1 cellular context compared by ENCODE assay signal in the genomic region with DNA sequence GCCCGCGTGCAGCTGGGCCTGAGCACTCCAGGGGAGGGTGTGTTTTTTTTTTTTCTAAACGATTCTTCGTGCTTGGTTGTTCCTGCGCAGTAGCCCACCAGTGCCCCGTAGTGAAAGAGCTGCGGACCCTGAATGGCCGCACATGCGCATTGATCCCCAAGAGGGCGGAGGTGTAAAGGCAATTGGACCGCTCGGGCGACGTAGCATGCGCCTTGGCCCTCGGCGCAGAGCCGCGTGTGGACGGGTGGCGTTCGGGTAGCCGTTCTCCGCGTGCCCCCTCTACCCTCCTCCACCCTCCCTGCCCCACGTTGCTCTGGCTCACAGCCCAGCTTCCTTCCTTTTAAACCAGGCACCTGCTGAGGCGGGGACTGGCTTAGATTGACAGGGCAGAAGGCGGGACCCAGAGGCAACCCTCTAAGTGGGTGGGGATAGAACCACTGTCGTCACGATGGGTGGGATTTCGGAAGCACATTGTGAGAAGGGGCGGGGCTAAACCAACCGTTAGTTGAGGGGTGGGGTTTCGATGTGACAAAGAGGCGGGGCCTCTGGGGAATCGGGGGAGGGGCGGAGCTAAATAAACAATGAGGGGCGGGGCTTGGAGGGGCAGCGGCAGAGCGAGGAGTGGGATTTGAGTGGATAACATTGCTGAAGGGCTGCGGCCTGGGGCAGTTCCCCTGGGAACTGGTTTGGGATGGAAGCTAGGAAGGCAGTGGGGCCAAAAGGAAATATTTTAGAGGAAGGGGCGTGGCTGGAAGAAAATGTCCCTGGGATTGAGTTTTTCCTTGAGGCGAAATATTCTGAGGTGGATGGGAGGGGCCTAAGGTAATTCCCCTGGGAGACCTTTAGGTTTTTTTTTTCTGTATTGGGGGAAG.
A peak's percentile ranks its signal among the peaks of the same experiment; 100 is the strongest.
TF ChIP-seq lines count a peak whose summit lies in the region.

No MANE protein-coding gene starts in this region.

TF ChIP-seq in K562, 482 proteins besides CTCF, POLR2A, EP300 and RAD21 (continued from another document and continues in another):
- TF ChIP-seq, protein P1, sequence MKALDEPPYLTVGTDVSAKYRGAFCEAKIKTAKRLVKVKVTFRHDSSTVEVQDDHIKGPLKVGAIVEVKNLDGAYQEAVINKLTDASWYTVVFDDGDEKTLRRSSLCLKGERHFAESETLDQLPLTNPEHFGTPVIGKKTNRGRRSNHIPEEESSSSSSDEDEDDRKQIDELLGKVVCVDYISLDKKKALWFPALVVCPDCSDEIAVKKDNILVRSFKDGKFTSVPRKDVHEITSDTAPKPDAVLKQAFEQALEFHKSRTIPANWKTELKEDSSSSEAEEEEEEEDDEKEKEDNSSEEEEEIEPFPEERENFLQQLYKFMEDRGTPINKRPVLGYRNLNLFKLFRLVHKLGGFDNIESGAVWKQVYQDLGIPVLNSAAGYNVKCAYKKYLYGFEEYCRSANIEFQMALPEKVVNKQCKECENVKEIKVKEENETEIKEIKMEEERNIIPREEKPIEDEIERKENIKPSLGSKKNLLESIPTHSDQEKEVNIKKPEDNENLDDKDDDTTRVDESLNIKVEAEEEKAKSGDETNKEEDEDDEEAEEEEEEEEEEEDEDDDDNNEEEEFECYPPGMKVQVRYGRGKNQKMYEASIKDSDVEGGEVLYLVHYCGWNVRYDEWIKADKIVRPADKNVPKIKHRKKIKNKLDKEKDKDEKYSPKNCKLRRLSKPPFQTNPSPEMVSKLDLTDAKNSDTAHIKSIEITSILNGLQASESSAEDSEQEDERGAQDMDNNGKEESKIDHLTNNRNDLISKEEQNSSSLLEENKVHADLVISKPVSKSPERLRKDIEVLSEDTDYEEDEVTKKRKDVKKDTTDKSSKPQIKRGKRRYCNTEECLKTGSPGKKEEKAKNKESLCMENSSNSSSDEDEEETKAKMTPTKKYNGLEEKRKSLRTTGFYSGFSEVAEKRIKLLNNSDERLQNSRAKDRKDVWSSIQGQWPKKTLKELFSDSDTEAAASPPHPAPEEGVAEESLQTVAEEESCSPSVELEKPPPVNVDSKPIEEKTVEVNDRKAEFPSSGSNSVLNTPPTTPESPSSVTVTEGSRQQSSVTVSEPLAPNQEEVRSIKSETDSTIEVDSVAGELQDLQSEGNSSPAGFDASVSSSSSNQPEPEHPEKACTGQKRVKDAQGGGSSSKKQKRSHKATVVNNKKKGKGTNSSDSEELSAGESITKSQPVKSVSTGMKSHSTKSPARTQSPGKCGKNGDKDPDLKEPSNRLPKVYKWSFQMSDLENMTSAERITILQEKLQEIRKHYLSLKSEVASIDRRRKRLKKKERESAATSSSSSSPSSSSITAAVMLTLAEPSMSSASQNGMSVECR (CRISPR knock-in tag; IDR thresholded peaks at IDR 0.05), result peak; percentile 67; the same call in 1 of the 2 replicates
- TF ChIP-seq ZNF76 (CRISPR knock-in tag; IDR thresholded peaks at IDR 0.05; ENCODE audit: borderline replicate concordance) (no peak), TAF1 (IDR thresholded peaks at IDR 0.05; ENCODE audit: control insufficient read depth, extremely low read depth, insufficient read depth, low read length, severe bottlenecking) (peak; percentile 64), MTA3 (IDR thresholded peaks at IDR 0.05; ENCODE audit: borderline replicate concordance) (peak; percentile 64), SNIP1 (IDR thresholded peaks at IDR 0.05; ENCODE audit: low read depth) (no peak), RCOR1 (IDR thresholded peaks at IDR 0.05; ENCODE audit: borderline replicate concordance in 1 of 2, low read depth in 2 of 2, low read length in 2 of 2) (no peak), MAZ (CRISPR knock-in tag; conservative IDR thresholded peaks at IDR 0.05 in 1 of 2, IDR thresholded peaks at IDR 0.05 in 1 of 2) (peak in 1 of 2 experiments; percentile 45; a peak in 2 of 4 replicates), CBFA2T3 (IDR thresholded peaks at IDR 0.05) (no peak), ZSCAN32 (CRISPR knock-in tag; IDR thresholded peaks at IDR 0.05) (0 out of 2 replicates have a peak, but pooled peaks have one; percentile 43), ILF3 (IDR thresholded peaks at IDR 0.05; ENCODE audit: borderline replicate concordance) (no peak), BHLHE40 (IDR thresholded peaks at IDR 0.05; ENCODE audit: low read length) (peak; percentile 81), MYC (IDR thresholded peaks at IDR 0.05; ENCODE audit: low read depth, low read length) (no peak; the same call in 1 of the 2 replicates), MYC (CRISPR knock-in tag; IDR thresholded peaks at IDR 0.05; ENCODE audit: borderline replicate concordance, low read depth) (no peak; the same call in 1 of the 2 replicates), MYNN (IDR thresholded peaks at IDR 0.05) (peak; percentile 39; the same call in 1 of the 2 replicates), MYNN (CRISPR knock-in tag; IDR thresholded peaks at IDR 0.05) (no peak), ETV5 (CRISPR knock-in tag; IDR thresholded peaks at IDR 0.05; ENCODE audit: low read depth) (no peak), SRSF1 (IDR thresholded peaks at IDR 0.05; ENCODE audit: low read depth, low read length) (no peak), SOX6 (IDR thresholded peaks at IDR 0.05) (peak; percentile 56), GABPB1 (CRISPR knock-in tag; IDR thresholded peaks at IDR 0.05) (peak; percentile 73; the same call in 1 of the 2 replicates), ELF4 (CRISPR knock-in tag; IDR thresholded peaks at IDR 0.05) (0 out of 2 replicates have a peak, but pooled peaks have one; percentile 52), CBX3 (IDR thresholded peaks at IDR 0.05; ENCODE audit: borderline replicate concordance in 1 of 2, low read length in 2 of 2) (no peak), CREBBP (IDR thresholded peaks at IDR 0.05; ENCODE audit: low read depth, low read length) (no peak), ARNT (IDR thresholded peaks at IDR 0.05) (peak in 1 of 2 experiments; percentile 63; a peak in 1 of 4 replicates), TBP (optimal IDR thresholded peaks at IDR 0.05; ENCODE audit: low read depth, low read length) (peak; percentile 98), NR1H2 (CRISPR knock-in tag; IDR thresholded peaks at IDR 0.05) (no peak), NELFE (IDR thresholded peaks at IDR 0.05; ENCODE audit: insufficient read depth, insufficient read length) (peak; percentile 54), ZC3H4 (CRISPR knock-in tag; IDR thresholded peaks at IDR 0.05; ENCODE audit: borderline replicate concordance) (no peak), KAT7 (CRISPR knock-in tag; IDR thresholded peaks at IDR 0.05; ENCODE audit: borderline replicate concordance) (peak; percentile 96), HNRNPH1 (optimal IDR thresholded peaks at IDR 0.05; ENCODE audit: low read depth, low read length) (no peak), ZNF584 (CRISPR knock-in tag; IDR thresholded peaks at IDR 0.05; ENCODE audit: low read depth) (no peak), GABPA (tag; conservative IDR thresholded peaks at IDR 0.05; ENCODE audit: low read depth) (peak; percentile 31; the same call in 1 of the 2 replicates), ZBTB1 (CRISPR knock-in tag; IDR thresholded peaks at IDR 0.05; ENCODE audit: borderline replicate concordance, low read depth) (no peak), TEAD4 (IDR thresholded peaks at IDR 0.05; ENCODE audit: low read length) (peak; percentile 6; the same call in 1 of the 2 replicates), TEAD4 (CRISPR knock-in tag; IDR thresholded peaks at IDR 0.05; ENCODE audit: borderline replicate concordance) (no peak), CREM (IDR thresholded peaks at IDR 0.05; ENCODE audit: low read depth) (peak; percentile 75), RUNX1 (IDR thresholded peaks at IDR 0.05; ENCODE audit: low read depth) (no peak), BACH1 (tag; IDR thresholded peaks at IDR 0.05) (no peak), RBBP5 (IDR thresholded peaks at IDR 0.05; ENCODE audit: borderline replicate concordance, insufficient read depth, low read length, poor library complexity, severe bottlenecking) (no peak), RB1 (IDR thresholded peaks at IDR 0.05; ENCODE audit: low read depth) (peak; percentile 37), ZC3H11A (IDR thresholded peaks at IDR 0.05; ENCODE audit: low read depth, low read length) (no peak), ZNF766 (CRISPR knock-in tag; conservative IDR thresholded peaks at IDR 0.05) (no peak; the same call in 1 of the 2 replicates), RBM34 (IDR thresholded peaks at IDR 0.05; ENCODE audit: borderline replicate concordance, insufficient read depth, low read length) (no peak), RBFOX2 (IDR thresholded peaks at IDR 0.05; ENCODE audit: low read depth, low read length) (peak; percentile 13), CXXC5 (CRISPR knock-in tag; IDR thresholded peaks at IDR 0.05) (no peak)
- TF ChIP-seq, protein P2, sequence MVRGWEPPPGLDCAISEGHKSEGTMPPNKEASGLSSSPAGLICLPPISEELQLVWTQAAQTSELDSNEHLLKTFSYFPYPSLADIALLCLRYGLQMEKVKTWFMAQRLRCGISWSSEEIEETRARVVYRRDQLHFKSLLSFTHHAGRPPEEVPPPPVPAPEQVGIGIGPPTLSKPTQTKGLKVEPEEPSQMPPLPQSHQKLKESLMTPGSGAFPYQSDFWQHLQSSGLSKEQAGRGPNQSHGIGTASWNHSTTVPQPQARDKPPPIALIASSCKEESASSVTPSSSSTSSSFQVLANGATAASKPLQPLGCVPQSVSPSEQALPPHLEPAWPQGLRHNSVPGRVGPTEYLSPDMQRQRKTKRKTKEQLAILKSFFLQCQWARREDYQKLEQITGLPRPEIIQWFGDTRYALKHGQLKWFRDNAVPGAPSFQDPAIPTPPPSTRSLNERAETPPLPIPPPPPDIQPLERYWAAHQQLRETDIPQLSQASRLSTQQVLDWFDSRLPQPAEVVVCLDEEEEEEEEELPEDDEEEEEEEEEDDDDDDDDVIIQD (CRISPR knock-in tag; IDR thresholded peaks at IDR 0.05), result no peak
- TF ChIP-seq, protein P3, sequence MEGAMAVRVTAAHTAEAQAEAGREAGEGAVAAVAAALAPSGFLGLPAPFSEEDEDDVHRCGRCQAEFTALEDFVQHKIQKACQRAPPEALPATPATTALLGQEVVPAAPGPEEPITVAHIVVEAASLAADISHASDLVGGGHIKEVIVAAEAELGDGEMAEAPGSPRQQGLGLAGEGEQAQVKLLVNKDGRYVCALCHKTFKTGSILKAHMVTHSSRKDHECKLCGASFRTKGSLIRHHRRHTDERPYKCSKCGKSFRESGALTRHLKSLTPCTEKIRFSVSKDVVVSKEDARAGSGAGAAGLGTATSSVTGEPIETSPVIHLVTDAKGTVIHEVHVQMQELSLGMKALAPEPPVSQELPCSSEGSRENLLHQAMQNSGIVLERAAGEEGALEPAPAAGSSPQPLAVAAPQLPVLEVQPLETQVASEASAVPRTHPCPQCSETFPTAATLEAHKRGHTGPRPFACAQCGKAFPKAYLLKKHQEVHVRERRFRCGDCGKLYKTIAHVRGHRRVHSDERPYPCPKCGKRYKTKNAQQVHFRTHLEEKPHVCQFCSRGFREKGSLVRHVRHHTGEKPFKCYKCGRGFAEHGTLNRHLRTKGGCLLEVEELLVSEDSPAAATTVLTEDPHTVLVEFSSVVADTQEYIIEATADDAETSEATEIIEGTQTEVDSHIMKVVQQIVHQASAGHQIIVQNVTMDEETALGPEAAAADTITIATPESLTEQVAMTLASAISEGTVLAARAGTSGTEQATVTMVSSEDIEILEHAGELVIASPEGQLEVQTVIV (CRISPR knock-in tag; IDR thresholded peaks at IDR 0.05; ENCODE audit: borderline replicate concordance), result peak; percentile 52; the same call in 1 of the 2 replicates
- TF ChIP-seq, protein P4, sequence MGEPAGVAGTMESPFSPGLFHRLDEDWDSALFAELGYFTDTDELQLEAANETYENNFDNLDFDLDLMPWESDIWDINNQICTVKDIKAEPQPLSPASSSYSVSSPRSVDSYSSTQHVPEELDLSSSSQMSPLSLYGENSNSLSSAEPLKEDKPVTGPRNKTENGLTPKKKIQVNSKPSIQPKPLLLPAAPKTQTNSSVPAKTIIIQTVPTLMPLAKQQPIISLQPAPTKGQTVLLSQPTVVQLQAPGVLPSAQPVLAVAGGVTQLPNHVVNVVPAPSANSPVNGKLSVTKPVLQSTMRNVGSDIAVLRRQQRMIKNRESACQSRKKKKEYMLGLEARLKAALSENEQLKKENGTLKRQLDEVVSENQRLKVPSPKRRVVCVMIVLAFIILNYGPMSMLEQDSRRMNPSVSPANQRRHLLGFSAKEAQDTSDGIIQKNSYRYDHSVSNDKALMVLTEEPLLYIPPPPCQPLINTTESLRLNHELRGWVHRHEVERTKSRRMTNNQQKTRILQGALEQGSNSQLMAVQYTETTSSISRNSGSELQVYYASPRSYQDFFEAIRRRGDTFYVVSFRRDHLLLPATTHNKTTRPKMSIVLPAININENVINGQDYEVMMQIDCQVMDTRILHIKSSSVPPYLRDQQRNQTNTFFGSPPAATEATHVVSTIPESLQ (CRISPR knock-in tag; IDR thresholded peaks at IDR 0.05), result no peak
- TF ChIP-seq, protein P5, sequence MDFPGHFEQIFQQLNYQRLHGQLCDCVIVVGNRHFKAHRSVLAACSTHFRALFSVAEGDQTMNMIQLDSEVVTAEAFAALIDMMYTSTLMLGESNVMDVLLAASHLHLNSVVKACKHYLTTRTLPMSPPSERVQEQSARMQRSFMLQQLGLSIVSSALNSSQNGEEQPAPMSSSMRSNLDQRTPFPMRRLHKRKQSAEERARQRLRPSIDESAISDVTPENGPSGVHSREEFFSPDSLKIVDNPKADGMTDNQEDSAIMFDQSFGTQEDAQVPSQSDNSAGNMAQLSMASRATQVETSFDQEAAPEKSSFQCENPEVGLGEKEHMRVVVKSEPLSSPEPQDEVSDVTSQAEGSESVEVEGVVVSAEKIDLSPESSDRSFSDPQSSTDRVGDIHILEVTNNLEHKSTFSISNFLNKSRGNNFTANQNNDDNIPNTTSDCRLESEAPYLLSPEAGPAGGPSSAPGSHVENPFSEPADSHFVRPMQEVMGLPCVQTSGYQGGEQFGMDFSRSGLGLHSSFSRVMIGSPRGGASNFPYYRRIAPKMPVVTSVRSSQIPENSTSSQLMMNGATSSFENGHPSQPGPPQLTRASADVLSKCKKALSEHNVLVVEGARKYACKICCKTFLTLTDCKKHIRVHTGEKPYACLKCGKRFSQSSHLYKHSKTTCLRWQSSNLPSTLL (IDR thresholded peaks at IDR 0.05), result no peak
- TF ChIP-seq, protein P6, sequence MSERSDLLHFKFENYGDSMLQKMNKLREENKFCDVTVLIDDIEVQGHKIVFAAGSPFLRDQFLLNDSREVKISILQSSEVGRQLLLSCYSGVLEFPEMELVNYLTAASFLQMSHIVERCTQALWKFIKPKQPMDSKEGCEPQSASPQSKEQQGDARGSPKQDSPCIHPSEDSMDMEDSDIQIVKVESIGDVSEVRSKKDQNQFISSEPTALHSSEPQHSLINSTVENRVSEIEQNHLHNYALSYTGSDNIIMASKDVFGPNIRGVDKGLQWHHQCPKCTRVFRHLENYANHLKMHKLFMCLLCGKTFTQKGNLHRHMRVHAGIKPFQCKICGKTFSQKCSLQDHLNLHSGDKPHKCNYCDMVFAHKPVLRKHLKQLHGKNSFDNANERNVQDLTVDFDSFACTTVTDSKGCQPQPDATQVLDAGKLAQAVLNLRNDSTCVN (CRISPR knock-in tag; IDR thresholded peaks at IDR 0.05), result peak; percentile 74
